ENCODE assay signal across 10 cellular contexts in genomic region chr7:24722386-24723177, GRCh38. TPM values are rescaled to one million over a fixed set of nuclear protein-coding genes. Genes with fewer than 3 reads are reported as not detected.
DNase-seq lines count a peak whose midpoint lies in the region; ATAC-seq and TF ChIP-seq lines count a peak whose summit lies in the region.
"Had no signal": no experiment of that assay in that cellular context is flagged by ENCODE, and none has a peak within 500 bp of the region (broad histone marks: within the 10 kb centered on the region; RNA-seq: fewer than 3 reads in every experiment).

No MANE protein-coding gene starts in this region.

- no peaks in the 10 kb centered on the region for H3K36me3 Mint-ChIP-seq in Calu3 (ENCODE audit: insufficient read depth, unreplicated experiment)
- H3K36me3 Mint-ChIP-seq: activated naive CD8-positive, alpha-beta T cell had no signal

- no peak overlapping the region for H3K27ac Mint-ChIP-seq in Calu3 (ENCODE audit: unreplicated experiment)
- H3K27ac Mint-ChIP-seq: activated naive CD8-positive, alpha-beta T cell had no signal

- peaks cover 2% of the 10 kb centered on the region for H3K9me3 Mint-ChIP-seq in Calu3 (ENCODE audit: low read depth, unreplicated experiment)

- no peaks in the 10 kb centered on the region for H3K27me3 Mint-ChIP-seq in Calu3 (ENCODE audit: unreplicated experiment)

- intact Hi-C loops in Calu3 (cut with micrococcal nuclease; ENCODE audit: unreplicated experiment), result no loop called here

- in situ Hi-C loops in GM13976 (cut with MboI; ENCODE audit: low sequenced_read_pairs, unreplicated experiment), result no loop called here

- TF ChIP-seq CTCF in Calu3 (IDR thresholded peaks at IDR 0.05; ENCODE audit: unreplicated experiment) (no peak), GM13976 (IDR thresholded peaks at IDR 0.05; ENCODE audit: borderline replicate concordance, control extremely low read depth, extremely low read depth, insufficient read depth, missing control alignments) (no peak)

- no peak for ATAC-seq in HG03432 (IDR thresholded peaks at IDR 0.05; ENCODE audit: unreplicated experiment)

- H3K4me1 Mint-ChIP-seq in Calu3 (ENCODE audit: low read depth, unreplicated experiment), result peaks cover 13% of the 10 kb centered on the region

- CTCF ChIA-PET in Calu3 (lab: Charles Lee), result interaction anchor here (0.7 to 1.4 kb wide), 3 partner anchors 10 to 90 kb away, joined by 3 to 4 read pairs (median 4); no protein-coding TSS in a partner anchor

- DNase-seq in Calu3, result peak; percentile 22
- DNase-seq in NCI-H1694 treated with DMSO at 0.1 percent for 48 hours (lab: John Stamatoyannopoulos, UW), result peak; percentile 45
- DNase-seq in dermis microvascular lymphatic vessel endothelial cell (ENCODE audit: low read depth in 2 of 2), result peak; percentile 56 to 57
- peak; percentile 40 for DNase-seq in mucosa of gallbladder (ENCODE audit: low spot score)
- DNase-seq in GM19238 (ENCODE audit: insufficient read length, low spot score), result no peak
- DNase-seq in stimulated activated CD4-positive, alpha-beta T cell treated with anti-CD3 and anti-CD28 coated beads, Interleukin-4, amount 100 ng/mL, for 24 hours, result no peak
- no peak for DNase-seq in GM13976 (ENCODE audit: low spot score)
- DNase-seq: NCI-H1105 treated with DMSO at 0.1 percent for 48 hours had no signal

- no peak overlapping the region for H3K4me3 Mint-ChIP-seq in Calu3 (ENCODE audit: low read depth, unreplicated experiment)
- H3K4me3 Mint-ChIP-seq: activated naive CD8-positive, alpha-beta T cell had no signal

- BruUV-seq in Calu3 (replicated peaks; lab: Mats Ljungman, UMichigan), result no TSS peak

RNA-seq across cellular contexts. Expression of gene GSDME, which starts 34.7 kb away (rescaled TPM):
- total RNA-seq in Calu3 (2022) (9.4 and 11.9 TPM in 2 replicates), dermis microvascular lymphatic vessel endothelial cell (13.7 and 15.1 TPM in 2 replicates), mucosa of gallbladder (15.7 TPM)

Comparison
In these comparisons a context has a peak if more than half of its experiments do, and no peak if none do; other contexts are left out.
1. DNase-seq: peak in Calu3 (single experiment), NCI-H1694 treated with DMSO at 0.1 percent for 48 hours (single experiment), dermis microvascular lymphatic vessel endothelial cell (2 of 2) and mucosa of gallbladder (single experiment); none in GM19238 (single experiment), stimulated activated CD4-positive, alpha-beta T cell treated with anti-CD3 and anti-CD28 coated beads, Interleukin-4, amount 100 ng/mL, for 24 hours (single experiment) and GM13976 (single experiment).